ENCODE assay signal across 19 cellular contexts in the genomic region with DNA sequence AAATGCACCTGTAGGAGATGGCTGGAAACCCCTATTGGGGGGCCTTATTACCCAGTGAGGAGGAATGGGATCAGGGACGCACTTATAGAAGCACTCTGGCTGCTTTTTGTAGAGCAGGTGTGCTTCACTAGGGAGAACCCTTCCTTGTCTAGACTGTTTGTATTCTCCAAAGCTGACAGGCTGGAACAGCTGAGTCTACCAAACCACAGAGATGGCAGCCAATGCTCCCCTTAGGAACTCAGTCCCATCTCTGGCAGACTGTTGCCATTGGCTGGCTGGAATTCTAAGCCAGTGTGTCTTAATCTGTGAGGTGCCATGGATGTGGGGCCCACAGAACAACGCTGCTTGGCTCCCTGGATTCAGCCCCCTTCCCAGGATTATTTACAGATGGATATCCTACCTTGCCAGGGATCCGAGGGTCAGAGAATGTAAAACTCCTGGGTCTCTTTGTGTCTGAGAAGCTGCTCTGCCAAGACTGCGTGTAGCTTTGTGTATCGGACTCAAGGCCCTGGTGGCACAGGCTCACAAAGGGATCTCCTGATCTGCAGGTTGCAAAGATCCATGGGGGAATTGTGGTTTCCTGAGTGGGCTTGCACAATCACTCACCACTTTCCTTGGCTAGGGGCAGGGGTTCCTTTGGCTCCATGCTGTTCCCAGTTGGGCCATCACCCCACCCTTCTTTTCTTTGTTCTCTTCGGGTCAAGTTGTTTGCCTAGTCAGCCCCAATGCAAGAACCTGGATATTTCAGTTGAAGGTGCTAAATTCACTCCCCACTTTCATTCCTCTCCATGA. TPM values are rescaled to one million over a fixed set of nuclear protein-coding genes. Genes with fewer than 3 reads are reported as not detected.
A peak's percentile ranks its signal among the peaks of the same experiment; 100 is the strongest.
DNase-seq lines count a peak whose midpoint lies in the region; ATAC-seq and TF ChIP-seq lines count a peak whose summit lies in the region.
"Had no signal": no experiment of that assay in that cellular context is flagged by ENCODE, and none has a peak within 500 bp of the region (broad histone marks: within the 10 kb centered on the region; RNA-seq: fewer than 3 reads in every experiment).

No MANE protein-coding gene starts in this region.

- H3K4me3 Mint-ChIP-seq in stimulated activated naive CD8-positive, alpha-beta T cell treated with anti-CD3 and anti-CD28 coated beads, Interleukin-15, amount 100 ng/mL, for 72 hours: no peak overlapping the region
- H3K4me3 Mint-ChIP-seq in activated T-helper 1 cell treated with anti-CD3 and anti-CD28 coated beads, Interleukin-12 subunit alpha, Interleukin-12 subunit beta, Interleukin-2, Interleukin-4 antibody, amounts not matched to agents 30 ng/mL and 10 ng/mL and 1 ng/mL, durations not matched to agents 14 hours and 24 hours and 36 hours: no peak overlapping the region
- H3K4me3 Mint-ChIP-seq in stimulated activated naive CD8-positive, alpha-beta T cell treated with anti-CD3 and anti-CD28 coated beads, Interleukin-15, Interleukin-2, amounts not matched to agents 100 ng/mL and 50 ng/mL, for 24 hours: no peak overlapping the region
- H3K4me3 Mint-ChIP-seq: CD14-positive monocyte; CD4-positive, alpha-beta memory T cell; HFFc6 had no signal

- TF ChIP-seq POLR2A in NB4 (IDR thresholded peaks at IDR 0.05; ENCODE audit: extremely low read depth, insufficient read length): no peak

- H3K27ac Mint-ChIP-seq in stimulated activated naive CD8-positive, alpha-beta T cell treated with anti-CD3 and anti-CD28 coated beads, Interleukin-15, amount 100 ng/mL, for 72 hours: peak overlapping the region in 1 of 2 donors; percentile 50
- peak overlapping the region; percentile 34 for H3K27ac Mint-ChIP-seq in activated T-helper 1 cell treated with anti-CD3 and anti-CD28 coated beads, Interleukin-12 subunit alpha, Interleukin-12 subunit beta, Interleukin-2, Interleukin-4 antibody, amounts not matched to agents 30 ng/mL and 10 ng/mL and 1 ng/mL, durations not matched to agents 14 hours and 24 hours and 36 hours
- H3K27ac Mint-ChIP-seq in stimulated activated naive CD8-positive, alpha-beta T cell treated with anti-CD3 and anti-CD28 coated beads, Interleukin-15, Interleukin-2, amounts not matched to agents 100 ng/mL and 50 ng/mL, for 24 hours: peak overlapping the region; percentile 69
- H3K27ac Mint-ChIP-seq: CD4-positive, alpha-beta memory T cell; HFFc6 had no signal

- DNase-seq in stimulated activated naive CD8-positive, alpha-beta T cell treated with anti-CD3 and anti-CD28 coated beads, Interleukin-15, Interleukin-2, amounts not matched to agents 100 U/mL and 50 U/mL, for 24 hours: no peak
- DNase-seq in stimulated activated naive CD8-positive, alpha-beta T cell treated with anti-CD3 and anti-CD28 coated beads, Interleukin-15, amount 100 ng/mL, for 72 hours: no peak
- DNase-seq in NB4 (ENCODE audit: low read depth): peak; percentile 64
- DNase-seq in activated T-helper 1 cell treated with anti-CD3 and anti-CD28 coated beads, Interleukin-12 subunit alpha, Interleukin-12 subunit beta, Interleukin-2, Interleukin-4 antibody, amounts not matched to agents 30 ng/mL and 10 ng/mL and 1 ng/mL, durations not matched to agents 14 hours and 24 hours and 36 hours (ENCODE audit: low spot score): no peak
- DNase-seq: ACHN; BE2C; CD4-positive, alpha-beta memory T cell; DMS153; DMS79; GDM1; GOT3; H7; HFFc6 had no signal

- no peak for TF ChIP-seq CTCF in NB4 (IDR thresholded peaks at IDR 0.05; ENCODE audit: low read depth, low read length)

- H3K36me3 Mint-ChIP-seq in activated T-helper 1 cell treated with anti-CD3 and anti-CD28 coated beads, Interleukin-12 subunit alpha, Interleukin-12 subunit beta, Interleukin-2, Interleukin-4 antibody, amounts not matched to agents 30 ng/mL and 10 ng/mL and 1 ng/mL, durations not matched to agents 14 hours and 24 hours and 36 hours (ENCODE audit: low read depth): peaks cover 2% of the 10 kb centered on the region
- H3K36me3 Mint-ChIP-seq in stimulated activated naive CD8-positive, alpha-beta T cell treated with anti-CD3 and anti-CD28 coated beads, Interleukin-15, Interleukin-2, amounts not matched to agents 100 ng/mL and 50 ng/mL, for 24 hours (ENCODE audit: low read depth): no peaks in the 10 kb centered on the region
- H3K36me3 Mint-ChIP-seq: CD14-positive monocyte; CD4-positive, alpha-beta memory T cell had no signal

- intact Hi-C loops in activated T-helper 1 cell treated with anti-CD3 and anti-CD28 coated beads, Interleukin-12 subunit alpha, Interleukin-12 subunit beta, Interleukin-2, Interleukin-4 antibody, amounts not matched to agents 30 ng/mL and 10 ng/mL and 1 ng/mL, durations not matched to agents 14 hours and 24 hours and 36 hours (cut with micrococcal nuclease): no loop called here

- no peak overlapping the region for H3K4me3 ChIP-seq in NB4 (ENCODE audit: low read depth, low read length)

- H3K4me1 Mint-ChIP-seq in stimulated activated naive CD8-positive, alpha-beta T cell treated with anti-CD3 and anti-CD28 coated beads, Interleukin-15, amount 100 ng/mL, for 72 hours: peaks cover 22% of the 10 kb centered on the region
- peaks cover 7% of the 10 kb centered on the region for H3K4me1 Mint-ChIP-seq in activated T-helper 1 cell treated with anti-CD3 and anti-CD28 coated beads, Interleukin-12 subunit alpha, Interleukin-12 subunit beta, Interleukin-2, Interleukin-4 antibody, amounts not matched to agents 30 ng/mL and 10 ng/mL and 1 ng/mL, durations not matched to agents 14 hours and 24 hours and 36 hours (ENCODE audit: low read depth)
- H3K4me1 Mint-ChIP-seq in stimulated activated naive CD8-positive, alpha-beta T cell treated with anti-CD3 and anti-CD28 coated beads, Interleukin-15, Interleukin-2, amounts not matched to agents 100 ng/mL and 50 ng/mL, for 24 hours (ENCODE audit: low read depth): peaks cover 13% of the 10 kb centered on the region
- H3K4me1 Mint-ChIP-seq: CD4-positive, alpha-beta memory T cell had no signal

- peaks cover 7 to 32% of the 10 kb centered on the region in 2 donors for H3K9me3 Mint-ChIP-seq in stimulated activated naive CD8-positive, alpha-beta T cell treated with anti-CD3 and anti-CD28 coated beads, Interleukin-15, amount 100 ng/mL, for 72 hours
- H3K9me3 Mint-ChIP-seq in activated T-helper 1 cell treated with anti-CD3 and anti-CD28 coated beads, Interleukin-12 subunit alpha, Interleukin-12 subunit beta, Interleukin-2, Interleukin-4 antibody, amounts not matched to agents 30 ng/mL and 10 ng/mL and 1 ng/mL, durations not matched to agents 14 hours and 24 hours and 36 hours: peaks cover 21% of the 10 kb centered on the region
- peaks cover 8% of the 10 kb centered on the region for H3K9me3 Mint-ChIP-seq in stimulated activated naive CD8-positive, alpha-beta T cell treated with anti-CD3 and anti-CD28 coated beads, Interleukin-15, Interleukin-2, amounts not matched to agents 100 ng/mL and 50 ng/mL, for 24 hours
- H3K9me3 Mint-ChIP-seq: HFFc6 had no signal

- peak; percentile 43 for ATAC-seq in stimulated activated naive CD8-positive, alpha-beta T cell treated with anti-CD3 and anti-CD28 coated beads, Interleukin-15, Interleukin-2, amounts not matched to agents 100 U/mL and 50 U/mL, for 24 hours
- ATAC-seq in stimulated activated naive CD8-positive, alpha-beta T cell treated with anti-CD3 and anti-CD28 coated beads, Interleukin-15, amount 100 ng/mL, for 72 hours: no peak
- ATAC-seq in GM21529 (IDR thresholded peaks at IDR 0.05; ENCODE audit: unreplicated experiment) (no peak), HG03571 (IDR thresholded peaks at IDR 0.05; ENCODE audit: unreplicated experiment) (no peak), HG03469 (IDR thresholded peaks at IDR 0.05; ENCODE audit: unreplicated experiment) (no peak)
- ATAC-seq: HCT116 had no signal

- H3K27me3 Mint-ChIP-seq in stimulated activated naive CD8-positive, alpha-beta T cell treated with anti-CD3 and anti-CD28 coated beads, Interleukin-15, amount 100 ng/mL, for 72 hours: peaks cover 14% of the 10 kb centered on the region
- peaks cover 15% of the 10 kb centered on the region for H3K27me3 Mint-ChIP-seq in activated T-helper 1 cell treated with anti-CD3 and anti-CD28 coated beads, Interleukin-12 subunit alpha, Interleukin-12 subunit beta, Interleukin-2, Interleukin-4 antibody, amounts not matched to agents 30 ng/mL and 10 ng/mL and 1 ng/mL, durations not matched to agents 14 hours and 24 hours and 36 hours (ENCODE audit: insufficient read depth)
- H3K27me3 Mint-ChIP-seq in stimulated activated naive CD8-positive, alpha-beta T cell treated with anti-CD3 and anti-CD28 coated beads, Interleukin-15, Interleukin-2, amounts not matched to agents 100 ng/mL and 50 ng/mL, for 24 hours: peaks cover 18% of the 10 kb centered on the region

RNA-seq across cellular contexts. Expression of gene C6orf52, which starts 26.1 kb away (rescaled TPM):
- 3.6 and 6.0 TPM in 2 replicates for total RNA-seq in activated T-helper 1 cell treated with anti-CD3 and anti-CD28 coated beads, Interleukin-12 subunit alpha, Interleukin-12 subunit beta, Interleukin-2, Interleukin-4 antibody, amounts not matched to agents 30 ng/mL and 10 ng/mL and 1 ng/mL, durations not matched to agents 14 hours and 24 hours and 36 hours
- total RNA-seq: HFFc6 had no signal

RNA-seq across cellular contexts. Expression of gene PAK1IP1, which starts 26.4 kb away (rescaled TPM):
- total RNA-seq in activated T-helper 1 cell treated with anti-CD3 and anti-CD28 coated beads, Interleukin-12 subunit alpha, Interleukin-12 subunit beta, Interleukin-2, Interleukin-4 antibody, amounts not matched to agents 30 ng/mL and 10 ng/mL and 1 ng/mL, durations not matched to agents 14 hours and 24 hours and 36 hours: 35.3 and 37.4 TPM in 2 replicates

RNA-seq across cellular contexts. Expression of gene TMEM14C, which starts 54.5 kb away (rescaled TPM):
- 57.3 and 63.1 TPM in 2 replicates for total RNA-seq in activated T-helper 1 cell treated with anti-CD3 and anti-CD28 coated beads, Interleukin-12 subunit alpha, Interleukin-12 subunit beta, Interleukin-2, Interleukin-4 antibody, amounts not matched to agents 30 ng/mL and 10 ng/mL and 1 ng/mL, durations not matched to agents 14 hours and 24 hours and 36 hours
